ENCODE assay signal across 23 cellular contexts in the genomic region with DNA sequence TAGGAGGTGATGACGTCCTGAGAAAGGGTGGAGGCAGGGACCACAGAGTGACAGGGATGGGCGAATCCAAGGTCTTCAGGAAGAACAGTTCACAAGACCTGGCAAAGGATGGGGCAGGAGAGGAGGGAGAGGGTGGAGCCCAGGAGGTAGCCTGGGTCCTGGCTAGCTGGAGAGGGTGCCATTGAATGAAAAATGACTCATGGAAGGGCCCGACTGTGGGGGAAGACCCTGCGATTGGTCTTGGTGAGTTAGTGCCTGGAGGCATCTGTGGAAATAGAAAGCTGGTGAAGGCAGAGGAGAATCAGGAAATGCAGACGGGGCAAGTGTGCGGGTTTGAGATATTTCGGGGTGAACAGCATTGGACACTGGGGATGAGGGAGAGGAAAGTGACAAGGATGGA.
DNase-seq lines count a peak whose midpoint lies in the region; ATAC-seq and TF ChIP-seq lines count a peak whose summit lies in the region.
"Had no signal": no experiment of that assay in that cellular context is flagged by ENCODE, and none has a peak within 500 bp of the region (broad histone marks: within the 10 kb centered on the region; RNA-seq: fewer than 3 reads in every experiment).

No MANE protein-coding gene starts in this region.

- peak overlapping the region; percentile 43 for H3K4me3 Mint-ChIP-seq in progenitor cell of endocrine pancreas (ENCODE audit: low read depth)
- H3K4me3 Mint-ChIP-seq: activated T-helper 1 cell treated with anti-CD3 and anti-CD28 coated beads, Interleukin-12 subunit alpha, Interleukin-12 subunit beta, Interleukin-2, Interleukin-4 antibody, amounts not matched to agents 30 ng/mL and 10 ng/mL and 1 ng/mL, durations not matched to agents 14 hours and 24 hours and 36 hours; CD4-positive, alpha-beta T cell had no signal

- no peak for ATAC-seq in GM21737 (IDR thresholded peaks at IDR 0.05; ENCODE audit: unreplicated experiment)
- ATAC-seq in left ventricle myocardium superior: no peak
- ATAC-seq in HG03571 (IDR thresholded peaks at IDR 0.05; ENCODE audit: unreplicated experiment): no peak
- ATAC-seq: gastroesophageal sphincter, K562, left lobe of liver had no signal

- no peak for TF ChIP-seq CTCF in progenitor cell of endocrine pancreas (IDR thresholded peaks at IDR 0.05; ENCODE audit: unreplicated experiment)

- DNase-seq in Daoy (ENCODE audit: low read depth) (peak; percentile 41), RPMI7951 (ENCODE audit: low read depth) (peak; percentile 87), islet precursor cell (peak; percentile 80), progenitor cell of endocrine pancreas (ENCODE audit: low spot score, unreplicated experiment) (no peak), ureter (ENCODE audit: low spot score) (no peak), left ventricle myocardium superior (no peak)
- DNase-seq: activated CD4-positive, CD25-positive, alpha-beta regulatory T cell treated with anti-CD3 and anti-CD28 coated beads, Interleukin-2, amount 50 U/mL, for 72 hours; CD4-positive, alpha-beta T cell; DMS79; H7; MV-4-11; NCI-H2029 treated with DMSO at 0.1 percent for 48 hours; NCI-H524; small intestine; stimulated activated CD4-positive, alpha-beta T cell treated with anti-CD3 and anti-CD28 coated beads, Interleukin-4, amount 100 ng/mL, for 1 hour; T-helper 9 cell; testis had no signal

- intact Hi-C loops in left ventricle myocardium superior (cut with micrococcal nuclease): no loop called here

- H3K27me3 Mint-ChIP-seq in progenitor cell of endocrine pancreas: no peaks in the 10 kb centered on the region

- H3K27ac Mint-ChIP-seq in progenitor cell of endocrine pancreas: peak overlapping the region; percentile 95
- H3K27ac Mint-ChIP-seq: activated T-helper 1 cell treated with anti-CD3 and anti-CD28 coated beads, Interleukin-12 subunit alpha, Interleukin-12 subunit beta, Interleukin-2, Interleukin-4 antibody, amounts not matched to agents 30 ng/mL and 10 ng/mL and 1 ng/mL, durations not matched to agents 14 hours and 24 hours and 36 hours; CD4-positive, alpha-beta T cell had no signal

- no peaks in the 10 kb centered on the region for H3K9me3 Mint-ChIP-seq in progenitor cell of endocrine pancreas (ENCODE audit: low read depth)
- H3K9me3 Mint-ChIP-seq: activated T-helper 1 cell treated with anti-CD3 and anti-CD28 coated beads, Interleukin-12 subunit alpha, Interleukin-12 subunit beta, Interleukin-2, Interleukin-4 antibody, amounts not matched to agents 30 ng/mL and 10 ng/mL and 1 ng/mL, durations not matched to agents 14 hours and 24 hours and 36 hours; CD4-positive, alpha-beta T cell had no signal

- peaks cover 35% of the 10 kb centered on the region for H3K4me1 Mint-ChIP-seq in progenitor cell of endocrine pancreas (ENCODE audit: low read depth)

- no peaks in the 10 kb centered on the region for H3K36me3 Mint-ChIP-seq in progenitor cell of endocrine pancreas (ENCODE audit: insufficient read depth)

Comparison
In these comparisons a context has a peak if more than half of its experiments do, and no peak if none do; other contexts are left out.
1. DNase-seq: peak in Daoy (single experiment), RPMI7951 (single experiment) and islet precursor cell (single experiment); none in progenitor cell of endocrine pancreas (single experiment), ureter (single experiment) and left ventricle myocardium superior (single experiment).